In genomic region chr4:129344058-129344457, GRCh38 we compare ENCODE assay signal across 8 cellular contexts.
DNase-seq lines count a peak whose midpoint lies in the region; ATAC-seq, FAIRE-seq and TF ChIP-seq lines count a peak whose summit lies in the region.

No MANE protein-coding gene starts in this region.

- H4K5ac ChIP-seq in H1 (ENCODE audit: insufficient read length, low read depth, low read length): no peak overlapping the region

- no peaks in the 10 kb centered on the region for H3K23me2 ChIP-seq in H1 (ENCODE audit: low read depth, low read length)

- H3K79me2 ChIP-seq in H1 (ENCODE audit: control insufficient read depth in 1 of 2, insufficient read depth in 2 of 2, low read length in 2 of 2): no peaks in the 10 kb centered on the region

- no peaks in the 10 kb centered on the region for H3K9me3 Mint-ChIP-seq in neural crest cell

- H2AK5ac ChIP-seq in H1 (ENCODE audit: low read depth, low read length): no peak overlapping the region

- H4K20me1 ChIP-seq in H1 (replicated peaks in 1 of 2; ENCODE audit: control insufficient read depth in 1 of 2, insufficient read depth in 2 of 2, low read length in 2 of 2): no peaks in the 10 kb centered on the region

- H3K79me1 ChIP-seq in H1 (ENCODE audit: low read depth, low read length): no peaks in the 10 kb centered on the region

- H3K4me1 ChIP-seq in H1 (replicated peaks in 1 of 4; ENCODE audit: control insufficient read depth in 3 of 4, insufficient read depth in 4 of 4, low read length in 3 of 4): no peaks in the 10 kb centered on the region; a peak in 1 of 7 replicates

- no peaks in the 10 kb centered on the region for H3K9me3 ChIP-seq in H1 (ENCODE audit: insufficient read depth in 2 of 2, low read depth in 1 of 2, low read length in 1 of 2)

- H3K14ac ChIP-seq in H1 (ENCODE audit: insufficient read length): no peak overlapping the region

- H3K27me3 Mint-ChIP-seq in neural crest cell (ENCODE audit: low read depth): no peaks in the 10 kb centered on the region

- whole genome bisulfite sequencing in H1 (ENCODE audit: extremely low coverage in 1 of 2, insufficient coverage in 1 of 2, insufficient read length in 1 of 2, insufficient replicate concordance in 2 of 2, low coverage in 1 of 2, low lambda C conversion rate in 2 of 2, missing lambda C conversion rate in 1 of 2), 2 experiments: 48% methylated on average over 11 of the region's 11 CpGs; no CpG with 5 or more reads in 1 of the 2 experiments

- H3K4me1 Mint-ChIP-seq in neural crest cell: no peaks in the 10 kb centered on the region

- no peak overlapping the region for H3K23ac ChIP-seq in H1 (ENCODE audit: insufficient read length)

- peak; percentile 88 for FAIRE-seq in H1 (lab: Jason Lieb, UNC)

- H3K36me3 Mint-ChIP-seq in neural crest cell (ENCODE audit: low read depth): no peaks in the 10 kb centered on the region

- no peak overlapping the region for H2BK15ac ChIP-seq in H1 (ENCODE audit: low read length)

- no peak overlapping the region for H3K56ac ChIP-seq in H1 (replicated peaks; ENCODE audit: insufficient read length, low read depth, low read length)

- no peak overlapping the region for H3K18ac ChIP-seq in H1 (ENCODE audit: extremely low read depth, low read length)

- H2BK12ac ChIP-seq in H1 (ENCODE audit: low read depth, low read length): no peak overlapping the region

- DNase-seq in SHP77 treated with DMSO at 0.1 percent for 48 hours (lab: John Stamatoyannopoulos, UW): peak; percentile 36
- no peak for DNase-seq in SHP77 (lab: John Stamatoyannopoulos, UW)
- DNase-seq in NOMO-1 (lab: John Stamatoyannopoulos, UW; ENCODE audit: unreplicated experiment in 2 of 2): peak; percentile 50 to 70
- no peak for DNase-seq in H1 (ENCODE audit: low read depth in 1 of 2, low spot score in 2 of 2)
- peak; percentile 7 for DNase-seq in neural crest cell (ENCODE audit: low read depth, low spot score)
- no peak for DNase-seq in OCI-M2 (lab: John Stamatoyannopoulos, UW; ENCODE audit: unreplicated experiment)

- no peak overlapping the region for H2BK5ac ChIP-seq in H1 (ENCODE audit: low read depth, low read length)

- POLR2A ChIA-PET in H1 (lab: Charles Lee; ENCODE audit: partially characterized antibody): no interaction called here

- H3K27me3 ChIP-seq in H1 (replicated peaks in 1 of 4; ENCODE audit: control insufficient read depth in 3 of 4, extremely low read depth in 1 of 4, insufficient read depth in 3 of 4, low read length in 3 of 4): no peaks in the 10 kb centered on the region; a peak in 1 of 7 replicates

- no peak overlapping the region for H3K27ac ChIP-seq in H1 (ENCODE audit: low read depth, low read length)

- TF ChIP-seq CTCF in H1 (IDR thresholded peaks at IDR 0.05; ENCODE audit: control extremely low read depth in 1 of 3, insufficient read depth in 1 of 3, low read depth in 1 of 3, low read length in 3 of 3) (peak in 2 of 3 experiments; percentile 61 to 65; a peak in 2 of 4 replicates), neural crest cell (conservative IDR thresholded peaks at IDR 0.05) (peak; percentile 81)

- no peak overlapping the region for H3K4me3 Mint-ChIP-seq in neural crest cell

- H4K91ac ChIP-seq in H1 (replicated peaks; ENCODE audit: insufficient read length, low read length): no peak overlapping the region

- CTCF ChIA-PET in H1 (lab: Charles Lee; ENCODE audit: partially characterized antibody): interaction anchor here (0.6 to 2.5 kb wide), 15 partner anchors 8 to 1566 kb away, joined by 3 to 12 read pairs (median 5); no protein-coding TSS in a partner anchor

- no peak overlapping the region for H3K4me3 ChIP-seq in H1 (ENCODE audit: extremely low read depth in 1 of 4, insufficient read depth in 2 of 4, low read depth in 3 of 4, low read length in 4 of 4)

- no peak overlapping the region for H3K9ac ChIP-seq in H1 (replicated peaks in 1 of 4; ENCODE audit: extremely low read depth in 1 of 4, low read depth in 3 of 4, low read length in 3 of 4)

- ATAC-seq in HG02642 (IDR thresholded peaks at IDR 0.05; ENCODE audit: poor library complexity, unreplicated experiment) (peak; percentile 52), HG03457 (IDR thresholded peaks at IDR 0.05; ENCODE audit: unreplicated experiment) (no peak)

- H3K27ac Mint-ChIP-seq in neural crest cell (ENCODE audit: unreplicated experiment): no peak overlapping the region

- no peak for TF ChIP-seq EP300 in H1 (IDR thresholded peaks at IDR 0.05; ENCODE audit: borderline replicate concordance in 1 of 2, low read depth in 2 of 2, low read length in 2 of 2)

- peak overlapping the region; percentile 36; the same call in 1 of the 2 replicates for H2AFZ ChIP-seq in H1 (ENCODE audit: low read length)

- no peak overlapping the region for H2BK20ac ChIP-seq in H1 (ENCODE audit: low read length)

- no peak overlapping the region for H2BK120ac ChIP-seq in H1 (replicated peaks; ENCODE audit: low read depth, low read length)

- no peak overlapping the region for H3K4me2 ChIP-seq in H1 (ENCODE audit: insufficient read depth in 1 of 2, low read depth in 2 of 2, low read length in 2 of 2)

- peak; percentile 78 to 85 for TF ChIP-seq RAD21 in H1 (IDR thresholded peaks at IDR 0.05 in 1 of 2, conservative IDR thresholded peaks at IDR 0.05 in 1 of 2; ENCODE audit: low read depth in 2 of 2, low read length in 2 of 2)

- H3K36me3 ChIP-seq in H1 (ENCODE audit: control insufficient read depth in 2 of 4, insufficient read depth in 4 of 4, low read length in 3 of 4): no peaks in the 10 kb centered on the region

- no peak overlapping the region for H4K8ac ChIP-seq in H1 (ENCODE audit: extremely low read depth, insufficient read depth, low read length)

- H3K4ac ChIP-seq in H1 (replicated peaks; ENCODE audit: insufficient read length, low read depth, low read length): no peak overlapping the region

- no peak for TF ChIP-seq POLR2A in H1 (IDR thresholded peaks at IDR 0.05; ENCODE audit: control extremely low read depth in 1 of 2, low read depth in 2 of 2, low read length in 2 of 2)

TF ChIP-seq in H1, 55 proteins besides CTCF, POLR2A, EP300 and RAD21:
- TF ChIP-seq JUND (IDR thresholded peaks at IDR 0.05; ENCODE audit: low read length) (no peak), SUZ12 (IDR thresholded peaks at IDR 0.05; ENCODE audit: low read length) (no peak), RFX5 (IDR thresholded peaks at IDR 0.05; ENCODE audit: borderline replicate concordance, low read depth, low read length) (no peak), RNF2 (IDR thresholded peaks at IDR 0.05; ENCODE audit: borderline replicate concordance, low read depth, low read length, missing control alignments, poor library complexity, severe bottlenecking) (no peak), PHF8 (conservative IDR thresholded peaks at IDR 0.05; ENCODE audit: low read depth, low read length) (no peak), CBX8 (IDR thresholded peaks at IDR 0.05; ENCODE audit: borderline replicate concordance, low read depth, low read length) (no peak), EZH2 (IDR thresholded peaks at IDR 0.05; ENCODE audit: low read depth, low read length, severe bottlenecking) (no peak), SIRT6 (IDR thresholded peaks at IDR 0.05; ENCODE audit: low read length) (no peak)

Comparison
In these comparisons a context has a peak if more than half of its experiments do, and no peak if none do; other contexts are left out.
1. DNase-seq: peak in SHP77 treated with DMSO at 0.1 percent for 48 hours (single experiment), NOMO-1 (2 of 2) and neural crest cell (single experiment); none in SHP77 (0 of 2), H1 (0 of 2) and OCI-M2 (single experiment).